ENCODE assay signal across 3 cellular contexts in the genomic region with DNA sequence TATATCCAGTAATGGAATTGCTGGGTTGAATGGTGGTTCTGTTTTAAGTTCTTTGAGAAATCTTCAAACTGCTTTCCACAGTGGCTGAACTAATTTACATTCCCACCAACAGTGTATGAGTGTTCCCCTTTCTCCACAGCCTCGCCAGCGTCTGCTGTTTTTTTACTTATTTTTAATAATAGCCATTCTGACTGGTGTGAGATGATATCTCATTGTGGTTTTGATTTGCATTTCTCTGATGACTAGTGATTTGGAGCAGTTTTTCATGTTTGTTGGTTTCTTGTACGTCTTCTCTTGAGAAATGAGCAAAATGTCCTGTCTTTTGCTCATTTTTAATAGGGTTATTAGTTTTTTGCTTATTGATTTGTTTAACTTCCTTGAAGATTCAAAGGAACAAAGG. TPM values are rescaled to one million over a fixed set of nuclear protein-coding genes. Genes with fewer than 3 reads are reported as not detected.
"Had no signal": no experiment of that assay in that cellular context is flagged by ENCODE, and none has a peak within 500 bp of the region (broad histone marks: within the 10 kb centered on the region; RNA-seq: fewer than 3 reads in every experiment).

No MANE protein-coding gene starts in this region.

RNA-seq across cellular contexts. Expression of a gene that starts 38.1 kb away (rescaled TPM):
- total RNA-seq: NCI-H460, RPMI7951, SJCRH30 had no signal
